In the genomic region with DNA sequence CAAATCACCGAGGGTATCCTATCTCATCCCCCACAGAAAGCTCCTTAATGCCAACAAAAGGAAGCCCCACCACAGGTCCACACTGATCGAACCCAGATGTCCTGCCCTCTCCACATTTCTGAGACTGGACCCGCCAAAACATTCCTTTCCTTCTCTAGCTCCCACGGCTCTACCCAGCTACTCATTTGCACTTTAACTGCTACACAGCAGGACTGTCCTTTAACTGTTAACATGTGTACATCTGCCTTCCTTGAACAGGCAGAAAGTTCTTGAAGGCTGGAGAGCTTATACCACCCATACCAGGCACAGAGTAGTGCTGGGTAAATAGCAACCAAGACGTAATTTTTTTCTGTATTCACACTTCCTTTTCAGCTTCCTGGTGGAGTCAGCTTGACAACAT, we compare ENCODE assay signal across 27 cellular contexts. TPM values are rescaled to one million over a fixed set of nuclear protein-coding genes. Genes with fewer than 3 reads are reported as not detected.
DNase-seq lines count a peak whose midpoint lies in the region; ATAC-seq and TF ChIP-seq lines count a peak whose summit lies in the region.
"Had no signal": no experiment of that assay in that cellular context is flagged by ENCODE, and none has a peak within 500 bp of the region (broad histone marks: within the 10 kb centered on the region; RNA-seq: fewer than 3 reads in every experiment).

No MANE protein-coding gene starts in this region.

- H3K4me3 ChIP-seq in BLaER1 (no peak overlapping the region), MM.1S (ENCODE audit: low read length) (no peak overlapping the region), SU-DHL-6 (ENCODE audit: insufficient read depth, low read length, poor library complexity, severe bottlenecking) (no peak overlapping the region), left lung (no peak overlapping the region)
- H3K4me3 ChIP-seq: left ventricle myocardium inferior, spleen, suprapubic skin had no signal

- H3K27me3 ChIP-seq in BLaER1 (no peaks in the 10 kb centered on the region), MM.1S (replicated peaks; ENCODE audit: insufficient read depth, low read length) (no peaks in the 10 kb centered on the region), SU-DHL-6 (ENCODE audit: low read length) (no peaks in the 10 kb centered on the region), left lung (no peaks in the 10 kb centered on the region)
- H3K27me3 ChIP-seq: spleen had no signal

- intact Hi-C loops in left lung (cut with DNase I), result no loop called here

- H2AFZ ChIP-seq in MM.1S (ENCODE audit: low read length) (0 out of 2 replicates have a peak overlapping the region, but pooled peaks have one; percentile 12), SU-DHL-6 (ENCODE audit: low read depth, low read length, severe bottlenecking) (peak overlapping the region; percentile 69)

- peaks cover 6% of the 10 kb centered on the region; the same call in 1 of the 2 replicates for H3K9me3 ChIP-seq in BLaER1
- H3K9me3 ChIP-seq in MM.1S (replicated peaks; ENCODE audit: insufficient read depth, low read length), result no peaks in the 10 kb centered on the region
- H3K9me3 ChIP-seq in SU-DHL-6 (ENCODE audit: insufficient read depth, low read length), result no peaks in the 10 kb centered on the region
- H3K9me3 ChIP-seq in left lung, result no peaks in the 10 kb centered on the region
- H3K9me3 ChIP-seq: suprapubic skin had no signal

- peak overlapping the region; percentile 45; the same call in 1 of the 2 replicates for H3K4me2 ChIP-seq in BLaER1
- no peak overlapping the region for H3K4me2 ChIP-seq in MM.1S (ENCODE audit: low read depth, low read length)
- peak overlapping the region; percentile 33 for H3K4me2 ChIP-seq in SU-DHL-6 (ENCODE audit: low read depth, low read length, poor library complexity, severe bottlenecking)

- H3K9ac ChIP-seq in BLaER1 (no peak overlapping the region), MM.1S (ENCODE audit: low read length) (no peak overlapping the region), SU-DHL-6 (ENCODE audit: low read length) (no peak overlapping the region)

- H3K79me2 ChIP-seq in MM.1S (ENCODE audit: low read length) (no peaks in the 10 kb centered on the region), SU-DHL-6 (ENCODE audit: insufficient read depth, low read length) (no peaks in the 10 kb centered on the region)

- H3K27ac ChIP-seq in BLaER1 (no peak overlapping the region), MM.1S (ENCODE audit: low read length) (no peak overlapping the region), SU-DHL-6 (ENCODE audit: low read depth, low read length) (no peak overlapping the region), left lung (no peak overlapping the region)
- H3K27ac ChIP-seq: foreskin keratinocyte, left ventricle myocardium inferior, spleen, suprapubic skin had no signal

- no peaks in the 10 kb centered on the region for H3F3A ChIP-seq in MM.1S (ENCODE audit: insufficient read depth, low read length)
- H3F3A ChIP-seq in SU-DHL-6 (ENCODE audit: insufficient read depth), result no peaks in the 10 kb centered on the region

- no peak for ATAC-seq in left lung
- ATAC-seq: activated CD8-positive, alpha-beta T cell treated with anti-CD3 and anti-CD28 coated beads, Interleukin-2, amount 10 ng/mL, durations not matched to agents 7 days and 5 days; foreskin keratinocyte; Panc1; stimulated activated memory B cell treated with anti-CD40 and anti-IgM and Interleukin-4, amounts not matched to agents 10 μg/mL and 1 μg/mL and 100 μg/mL, for 72 hours; T-cell had no signal

- DNase-seq in MM.1S (no peak), iPS DF 19.7 (ENCODE audit: low read depth, low spot score) (peak; percentile 12), NCI-H1417 treated with DMSO at 0.1 percent for 48 hours (lab: John Stamatoyannopoulos, UW) (no peak), NCI-H1694 (lab: John Stamatoyannopoulos, UW) (no peak), left lung (no peak)
- DNase-seq: activated CD8-positive, alpha-beta T cell treated with anti-CD3 and anti-CD28 coated beads, Interleukin-2, amount 10 ng/mL, durations not matched to agents 7 days and 5 days; activated gamma-delta T cell; activated T-cell treated with anti-CD3 and anti-CD28 coated beads for 4 hours; effector CD4-positive, alpha-beta T cell; foreskin keratinocyte; immature natural killer cell; left ventricle myocardium inferior; naive B cell; NCI-H1930; NCI-H2227 treated with DMSO at 0.1 percent for 48 hours; NCI-H748 treated with DMSO at 0.1 percent for 48 hours; occipital lobe; retina; SIG-M5; spleen; stimulated activated CD4-positive, alpha-beta T cell treated with anti-CD3 and anti-CD28 coated beads, Interleukin-2, amount 100 ng/mL, for 48 hours; T-cell had no signal

- no peaks in the 10 kb centered on the region for H3K36me3 ChIP-seq in BLaER1
- no peaks in the 10 kb centered on the region for H3K36me3 ChIP-seq in MM.1S (replicated peaks; ENCODE audit: insufficient read depth, low read length)
- no peaks in the 10 kb centered on the region for H3K36me3 ChIP-seq in SU-DHL-6 (ENCODE audit: low read length)
- no peaks in the 10 kb centered on the region for H3K36me3 ChIP-seq in left lung
- H3K36me3 ChIP-seq: left ventricle myocardium inferior, spleen, suprapubic skin had no signal

- H3K9me2 ChIP-seq in MM.1S (replicated peaks; ENCODE audit: insufficient read depth, low read length) (no peaks in the 10 kb centered on the region), SU-DHL-6 (replicated peaks; ENCODE audit: insufficient read depth, low read length) (no peaks in the 10 kb centered on the region)

- H4K20me1 ChIP-seq in BLaER1, result no peaks in the 10 kb centered on the region
- H4K20me1 ChIP-seq in MM.1S (ENCODE audit: insufficient read depth, low read length), result no peaks in the 10 kb centered on the region
- no peaks in the 10 kb centered on the region for H4K20me1 ChIP-seq in SU-DHL-6 (ENCODE audit: low read depth, low read length)

- H3K4me1 ChIP-seq in BLaER1 (peaks cover 9% of the 10 kb centered on the region), MM.1S (ENCODE audit: low read length) (no peaks in the 10 kb centered on the region), left lung (no peaks in the 10 kb centered on the region)
- H3K4me1 ChIP-seq: foreskin keratinocyte, spleen, suprapubic skin had no signal

- no peak for TF ChIP-seq CTCF in MM.1S (IDR thresholded peaks at IDR 0.05; ENCODE audit: low read length)
- no peak for TF ChIP-seq CTCF in SU-DHL-6 (IDR thresholded peaks at IDR 0.05; ENCODE audit: insufficient read depth, low read length, poor library complexity, severe bottlenecking)
- TF ChIP-seq CTCF in left lung (IDR thresholded peaks at IDR 0.05), result no peak

RNA-seq across cellular contexts. Expression of gene CHGB, which starts 29.6 kb away (rescaled TPM):
- total RNA-seq in left lung, result not detected
- total RNA-seq: activated CD8-positive, alpha-beta T cell treated with anti-CD3 and anti-CD28 coated beads, Interleukin-2, amount 10 ng/mL, durations not matched to agents 7 days and 5 days; suprapubic skin had no signal
